Comparison of ENCODE assay signal across 8 cellular contexts in the genomic region with DNA sequence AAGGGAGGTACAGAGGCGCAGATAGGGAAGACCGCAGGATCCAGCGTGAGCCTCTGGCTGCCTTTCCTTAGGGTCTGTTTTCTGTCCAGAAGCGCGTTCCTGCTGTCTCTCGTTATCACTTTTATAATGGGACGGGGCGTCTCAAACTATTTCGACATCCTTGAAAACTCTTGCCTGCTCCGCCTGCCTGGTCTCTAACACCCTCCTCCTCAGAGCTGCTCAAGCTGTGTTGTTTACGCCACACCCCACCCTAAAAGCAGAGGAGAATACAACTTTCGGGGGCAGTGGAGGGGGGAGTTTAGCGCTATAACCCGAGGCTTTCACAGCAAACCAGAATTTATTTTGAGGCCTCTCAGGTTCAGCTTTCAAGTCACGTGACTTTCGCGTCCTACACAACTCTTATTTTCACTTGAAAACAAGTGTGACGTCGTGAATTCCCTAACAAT. TPM values are rescaled to one million over a fixed set of nuclear protein-coding genes. Genes with fewer than 3 reads are reported as not detected.
DNase-seq lines count a peak whose midpoint lies in the region; ATAC-seq and TF ChIP-seq lines count a peak whose summit lies in the region.

No MANE protein-coding gene starts in this region.

- H3K4me3 ChIP-seq in GM06990 (replicated peaks; ENCODE audit: low read depth, low read length) (peak overlapping the region; percentile 48), left lung (peak overlapping the region; percentile 19 to 59), testis (peak overlapping the region; percentile 40 to 77)

- ATAC-seq in left lung (peak; percentile 26), HG03442 (IDR thresholded peaks at IDR 0.05; ENCODE audit: unreplicated experiment) (no peak), GM18870 (IDR thresholded peaks at IDR 0.05; ENCODE audit: unreplicated experiment) (no peak)

- no peak for TF ChIP-seq POLR2A in testis (IDR thresholded peaks at IDR 0.05)

- H3K9me3 ChIP-seq in KOPT-K1 (ENCODE audit: insufficient read depth, low read length, poor library complexity, severe bottlenecking) (no peaks in the 10 kb centered on the region), left lung (no peaks in the 10 kb centered on the region), testis (no peaks in the 10 kb centered on the region)

- H3K4me1 ChIP-seq in left lung (peaks cover 0 to 5% of the 10 kb centered on the region in 2 donors), testis (peaks cover 12% of the 10 kb centered on the region)

- no peaks in the 10 kb centered on the region for H3K27me3 ChIP-seq in GM06990 (replicated peaks; ENCODE audit: control insufficient read depth, insufficient read depth, low read length)
- no peaks in the 10 kb centered on the region for H3K27me3 ChIP-seq in left lung
- H3K27me3 ChIP-seq in testis, result no peaks in the 10 kb centered on the region

- H3K27ac ChIP-seq in KOPT-K1 (ENCODE audit: low read depth, low read length, poor library complexity, severe bottlenecking), result peak overlapping the region; percentile 59
- peak overlapping the region; percentile 98 for H3K27ac ChIP-seq in caudate nucleus (ENCODE audit: low read depth, low read length)
- H3K27ac ChIP-seq in left lung, result peak overlapping the region; percentile 86 to 91
- peak overlapping the region; percentile 89 to 92 for H3K27ac ChIP-seq in testis

- WGBS in testis, 2 donors, result 1 to 4% methylated on average over 14 to 19 of the region's 19 CpGs

- intact Hi-C loops in left lung (cut with DNase I), result no loop called here
- intact Hi-C loops in testis (cut with DNase I; ENCODE audit: low total_unique reads), result no loop called here

- no peak for DNase-seq in GM06990 (ENCODE audit: extremely low read depth, insufficient read length)
- peak in 10 of 61 donors; percentile 4 to 60 (median 32) for DNase-seq in caudate nucleus (lab: John Stamatoyannopoulos, UW)
- no peak for DNase-seq in left lung
- peak; percentile 68 for DNase-seq in testis
- DNase-seq in HuH-7.5 (ENCODE audit: low spot score), result no peak

- no peaks in the 10 kb centered on the region for H3K36me3 ChIP-seq in GM06990 (ENCODE audit: control insufficient read depth, insufficient read depth, low read length)
- no peaks in the 10 kb centered on the region for H3K36me3 ChIP-seq in KOPT-K1 (ENCODE audit: insufficient read depth, low read length)
- no peaks in the 10 kb centered on the region for H3K36me3 ChIP-seq in left lung
- no peaks in the 10 kb centered on the region for H3K36me3 ChIP-seq in testis (ENCODE audit: low read depth, missing control alignments)

- TF ChIP-seq CTCF in GM06990 (IDR thresholded peaks at IDR 0.05; ENCODE audit: insufficient read depth, low read length, poor library complexity, severe bottlenecking), result no peak
- TF ChIP-seq CTCF in left lung (IDR thresholded peaks at IDR 0.05), result no peak
- no peak for TF ChIP-seq CTCF in testis (IDR thresholded peaks at IDR 0.05)

RNA-seq across cellular contexts. Expression of gene FAM3A, which starts 0.6 kb away (rescaled TPM):
- total RNA-seq in left lung (10 to 100 TPM; 35.3 to 43.6 TPM), testis (10 to 100 TPM; 24.7 to 41.1 TPM)
- 24.0 TPM for polyA plus RNA-seq in testis (ENCODE audit: insufficient read depth, low read depth, low replicate concordance)

RNA-seq across cellular contexts. Expression of gene SLC10A3, which starts 26.2 kb away (rescaled TPM):
- total RNA-seq in left lung (10 to 100 TPM; 25.1 to 26.8 TPM), testis (10 to 100 TPM; 25.0 to 26.5 TPM)
- 22.4 TPM for polyA plus RNA-seq in testis (ENCODE audit: insufficient read depth, low read depth, low replicate concordance)

RNA-seq across cellular contexts. Expression of gene G6PD, which starts 30.0 kb away (rescaled TPM):
- total RNA-seq in left lung, result 100 to 1,000 TPM in 1 of 2 donors, 10 to 100 TPM in 1; 66.8 to 109 TPM
- 100 to 1,000 TPM; 263 to 419 TPM for total RNA-seq in testis
- 206 TPM for polyA plus RNA-seq in testis (ENCODE audit: insufficient read depth, low read depth, low replicate concordance)

RNA-seq across cellular contexts. Expression of gene UBL4A, which starts 30.3 kb away (rescaled TPM):
- total RNA-seq in left lung (10 to 100 TPM; 33.4 to 37.9 TPM), testis (10 to 100 TPM; 16.8 to 18.9 TPM)
- 13.3 TPM for polyA plus RNA-seq in testis (ENCODE audit: insufficient read depth, low read depth, low replicate concordance)

RNA-seq across cellular contexts. Expression of gene IKBKG, which starts 30.7 kb away (rescaled TPM):
- 10 to 100 TPM; 28.1 to 52.5 TPM for total RNA-seq in left lung
- 10 to 100 TPM; 28.1 to 38.7 TPM for total RNA-seq in testis
- 27.9 TPM for polyA plus RNA-seq in testis (ENCODE audit: insufficient read depth, low read depth, low replicate concordance)
